In the genomic region with DNA sequence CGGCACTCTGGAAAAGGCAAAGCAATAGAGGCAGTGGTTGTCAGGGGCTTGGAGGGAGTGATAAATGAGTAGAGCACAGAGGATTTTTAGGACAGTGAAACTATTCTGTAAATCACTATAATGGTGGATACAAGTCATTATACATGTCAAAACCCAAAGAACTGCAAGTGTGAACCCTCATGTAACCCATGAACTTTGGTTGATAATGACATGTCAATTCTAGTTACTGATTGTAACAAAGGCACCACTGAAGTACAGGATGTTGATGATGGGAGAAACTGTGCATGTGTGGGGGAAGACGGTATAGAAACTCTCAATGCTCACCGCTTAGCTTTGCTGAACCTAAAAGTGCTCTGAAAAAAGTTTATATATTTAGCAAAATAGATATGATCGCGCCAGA, we compare ENCODE assay signal across 15 cellular contexts. TPM values are rescaled to one million over a fixed set of nuclear protein-coding genes. Genes with fewer than 3 reads are reported as not detected.
DNase-seq lines count a peak whose midpoint lies in the region; ATAC-seq and TF ChIP-seq lines count a peak whose summit lies in the region.
"Had no signal": no experiment of that assay in that cellular context is flagged by ENCODE, and none has a peak within 500 bp of the region (broad histone marks: within the 10 kb centered on the region; RNA-seq: fewer than 3 reads in every experiment).

No MANE protein-coding gene starts in this region.

- intact Hi-C loops in OCI-LY7 (cut with micrococcal nuclease; ENCODE audit: unreplicated experiment) (no loop called here), thyroid gland (cut with DNase I) (no loop called here)

- H3K36me3 ChIP-seq in OCI-LY7 (ENCODE audit: insufficient read depth, low read length) = peaks cover 17% of the 10 kb centered on the region; the same call in 1 of the 2 replicates
- no peaks in the 10 kb centered on the region for H3K36me3 ChIP-seq in thyroid gland
- H3K36me3 ChIP-seq: prostate gland had no signal

- H3K27ac Mint-ChIP-seq in activated CD8-positive, alpha-beta memory T cell treated with anti-CD3 and anti-CD28 coated beads, Interleukin-2, amount 10 ng/mL, durations not matched to agents 7 days and 5 days = peak overlapping the region; percentile 73
- H3K27ac Mint-ChIP-seq in stimulated activated effector memory CD8-positive, alpha-beta T cell treated with anti-CD3 and anti-CD28 coated beads, Interleukin-12 subunit alpha, Interleukin-12 subunit beta, amount 100 ng/mL, for 72 hours = no peak overlapping the region

- no peaks in the 10 kb centered on the region for H3K9me2 ChIP-seq in OCI-LY7 (ENCODE audit: insufficient read depth, low read length)

- peak overlapping the region; percentile 56 for H2AFZ ChIP-seq in OCI-LY7 (ENCODE audit: low read length)

- peaks cover 47% of the 10 kb centered on the region for H3K36me3 Mint-ChIP-seq in activated CD8-positive, alpha-beta memory T cell treated with anti-CD3 and anti-CD28 coated beads, Interleukin-2, amount 10 ng/mL, durations not matched to agents 7 days and 5 days
- H3K36me3 Mint-ChIP-seq in stimulated activated effector memory CD8-positive, alpha-beta T cell treated with anti-CD3 and anti-CD28 coated beads, Interleukin-12 subunit alpha, Interleukin-12 subunit beta, amount 100 ng/mL, for 72 hours = no peaks in the 10 kb centered on the region

- no TSS peak for BruUV-seq in OCI-LY7 (replicated peaks; lab: Mats Ljungman, UMichigan)

- POLR2A ChIA-PET in OCI-LY7 (lab: Charles Lee) = interaction anchor here (0.7 to 1.4 kb wide), 2 partner anchors 13 to 174 kb away, joined by 3 read pairs; no protein-coding TSS in a partner anchor

- WGBS in thyroid gland, 2 donors = 89 to 94% methylated on average over 5 of the region's 5 CpGs

- no peak overlapping the region for H3K4me3 ChIP-seq in OCI-LY7 (ENCODE audit: low read depth, low read length, poor library complexity, severe bottlenecking)
- H3K4me3 ChIP-seq in thyroid gland (replicated peaks in 1 of 3) = no peak overlapping the region
- H3K4me3 ChIP-seq: prostate gland had no signal

- no peak overlapping the region for H3K4me2 ChIP-seq in OCI-LY7 (ENCODE audit: low read length)

- H4K20me1 ChIP-seq in OCI-LY7 (ENCODE audit: insufficient read depth, low read length) = no peaks in the 10 kb centered on the region

- H3K4me1 ChIP-seq in OCI-LY7 (ENCODE audit: insufficient read depth, low read length, poor library complexity, severe bottlenecking) (peaks cover 37% of the 10 kb centered on the region), thyroid gland (no peaks in the 10 kb centered on the region)
- H3K4me1 ChIP-seq: prostate gland had no signal

- CTCF ChIA-PET in activated CD8-positive, alpha-beta memory T cell treated with anti-CD3 and anti-CD28 coated beads, Interleukin-2, amount 10 ng/mL, durations not matched to agents 7 days and 5 days (lab: Charles Lee) = interaction anchor here (1.1 to 1.6 kb wide), 3 partner anchors 35 to 352 kb away, joined by 3 to 5 read pairs (median 3); no protein-coding TSS in a partner anchor
- CTCF ChIA-PET in OCI-LY7 (lab: Charles Lee; ENCODE audit: unreplicated experiment) = no interaction called here

- DNase-seq in activated CD8-positive, alpha-beta memory T cell treated with anti-CD3 and anti-CD28 coated beads, Interleukin-2, amount 10 ng/mL, durations not matched to agents 7 days and 5 days = peak; percentile 44
- DNase-seq in activated CD8-positive, alpha-beta memory T cell treated with anti-CD3 and anti-CD28 coated beads, Interleukin-2, amount 50 U/mL, for 4 hours = no peak
- DNase-seq in OCI-LY7 (ENCODE audit: low spot score) (peak; percentile 8), Ammon's horn (ENCODE audit: low spot score) (no peak), thyroid gland (no peak)
- DNase-seq in stimulated activated effector memory CD8-positive, alpha-beta T cell treated with anti-CD3 and anti-CD28 coated beads, Interleukin-12 subunit alpha, Interleukin-12 subunit beta, amount 100 ng/mL, for 72 hours (ENCODE audit: low spot score in 2 of 2) = no peak
- DNase-seq in central memory CD4-positive, alpha-beta T cell = no peak
- DNase-seq: ACHN; activated CD8-positive, alpha-beta memory T cell treated with anti-CD3 and anti-CD28 coated beads for 24 hours; GF-D8; H7; NCI-H2171; SIG-M5 had no signal

- no peaks in the 10 kb centered on the region for H3K27me3 Mint-ChIP-seq in activated CD8-positive, alpha-beta memory T cell treated with anti-CD3 and anti-CD28 coated beads, Interleukin-2, amount 10 ng/mL, durations not matched to agents 7 days and 5 days

- H3K4me3 Mint-ChIP-seq in activated CD8-positive, alpha-beta memory T cell treated with anti-CD3 and anti-CD28 coated beads, Interleukin-2, amount 10 ng/mL, durations not matched to agents 7 days and 5 days = peak overlapping the region; percentile 2
- H3K4me3 Mint-ChIP-seq in stimulated activated effector memory CD8-positive, alpha-beta T cell treated with anti-CD3 and anti-CD28 coated beads, Interleukin-12 subunit alpha, Interleukin-12 subunit beta, amount 100 ng/mL, for 72 hours = peak overlapping the region; percentile 7

- TF ChIP-seq POLR2A in thyroid gland (IDR thresholded peaks at IDR 0.05) = no peak

- TF ChIP-seq CTCF in OCI-LY7 (conservative IDR thresholded peaks at IDR 0.05; ENCODE audit: low read length) = no peak
- no peak for TF ChIP-seq CTCF in thyroid gland (IDR thresholded peaks at IDR 0.05)

- no peaks in the 10 kb centered on the region for H3K79me2 ChIP-seq in OCI-LY7 (ENCODE audit: insufficient read depth, low read depth, low read length)

- H3K9me3 ChIP-seq in OCI-LY7 (ENCODE audit: low read length) = no peaks in the 10 kb centered on the region
- no peaks in the 10 kb centered on the region for H3K9me3 ChIP-seq in thyroid gland
- H3K9me3 ChIP-seq: prostate gland had no signal

- H3K27ac ChIP-seq in OCI-LY7 (ENCODE audit: low read depth, low read length, poor library complexity, severe bottlenecking) (peak overlapping the region; percentile 31), thyroid gland (no peak overlapping the region)
- H3K27ac ChIP-seq: prostate gland had no signal

- no peaks in the 10 kb centered on the region for H3K9me3 Mint-ChIP-seq in activated CD8-positive, alpha-beta memory T cell treated with anti-CD3 and anti-CD28 coated beads, Interleukin-2, amount 10 ng/mL, durations not matched to agents 7 days and 5 days (ENCODE audit: low read depth)
- H3K9me3 Mint-ChIP-seq in stimulated activated effector memory CD8-positive, alpha-beta T cell treated with anti-CD3 and anti-CD28 coated beads, Interleukin-12 subunit alpha, Interleukin-12 subunit beta, amount 100 ng/mL, for 72 hours = peaks cover 3% of the 10 kb centered on the region

- peaks cover 69% of the 10 kb centered on the region for H3K4me1 Mint-ChIP-seq in activated CD8-positive, alpha-beta memory T cell treated with anti-CD3 and anti-CD28 coated beads, Interleukin-2, amount 10 ng/mL, durations not matched to agents 7 days and 5 days
- H3K4me1 Mint-ChIP-seq in stimulated activated effector memory CD8-positive, alpha-beta T cell treated with anti-CD3 and anti-CD28 coated beads, Interleukin-12 subunit alpha, Interleukin-12 subunit beta, amount 100 ng/mL, for 72 hours = peaks cover 64% of the 10 kb centered on the region

- ATAC-seq in activated CD8-positive, alpha-beta memory T cell treated with anti-CD3 and anti-CD28 coated beads, Interleukin-2, amount 10 ng/mL, durations not matched to agents 7 days and 5 days = peak; percentile 48
- ATAC-seq in GM21825 (IDR thresholded peaks at IDR 0.05; ENCODE audit: unreplicated experiment) = peak; percentile 34
- peak; percentile 86 for ATAC-seq in stimulated activated effector memory CD8-positive, alpha-beta T cell treated with anti-CD3 and anti-CD28 coated beads, Interleukin-12 subunit alpha, Interleukin-12 subunit beta, amount 100 ng/mL, for 72 hours

- no peaks in the 10 kb centered on the region for H3K27me3 ChIP-seq in thyroid gland

RNA-seq across cellular contexts. Expression of a gene that starts 36.0 kb away (rescaled TPM):
- total RNA-seq in activated CD8-positive, alpha-beta memory T cell treated with anti-CD3 and anti-CD28 coated beads, Interleukin-2, amount 10 ng/mL, durations not matched to agents 7 days and 5 days = 10 to 100 TPM; 16.2 to 17.1 TPM
- total RNA-seq in OCI-LY7 (2014; rRNA removed; shearing (Covaris generic)) = 7.7 and 8.0 TPM in 2 replicates
- 7.3 and 7.6 TPM in 2 replicates for total RNA-seq in OCI-LY7 (2022)
- total RNA-seq in thyroid gland = 1 to 10 TPM in 1 of 4 donors, under 1 TPM in 1, not detected in 2; 0.49 to 2.7 TPM
- total RNA-seq: H7 had no signal

Comparison
In these comparisons a context has a peak if more than half of its experiments do, and no peak if none do; other contexts are left out.
1. DNase-seq: peak in activated CD8-positive, alpha-beta memory T cell treated with anti-CD3 and anti-CD28 coated beads, Interleukin-2, amount 10 ng/mL, durations not matched to agents 7 days and 5 days (single experiment) and OCI-LY7 (single experiment); none in activated CD8-positive, alpha-beta memory T cell treated with anti-CD3 and anti-CD28 coated beads, Interleukin-2, amount 50 U/mL, for 4 hours (single experiment), stimulated activated effector memory CD8-positive, alpha-beta T cell treated with anti-CD3 and anti-CD28 coated beads, Interleukin-12 subunit alpha, Interleukin-12 subunit beta, amount 100 ng/mL, for 72 hours (0 of 2), central memory CD4-positive, alpha-beta T cell (single experiment), Ammon's horn (single experiment) and thyroid gland (0 of 2).
2. ATAC-seq: peak in every context shown above with its lines; median percentile 86 in stimulated activated effector memory CD8-positive, alpha-beta T cell treated with anti-CD3 and anti-CD28 coated beads, Interleukin-12 subunit alpha, Interleukin-12 subunit beta, amount 100 ng/mL, for 72 hours; 48 in activated CD8-positive, alpha-beta memory T cell treated with anti-CD3 and anti-CD28 coated beads, Interleukin-2, amount 10 ng/mL, durations not matched to agents 7 days and 5 days; 34 in GM21825.